ENCODE assay signal across 8 cellular contexts in genomic region chr2:190534310-190535118, GRCh38. TPM values are rescaled to one million over a fixed set of nuclear protein-coding genes. Genes with fewer than 3 reads are reported as not detected.
A peak's percentile ranks its signal among the peaks of the same experiment; 100 is the strongest.
DNase-seq lines count a peak whose midpoint lies in the region; ATAC-seq, FAIRE-seq and TF ChIP-seq lines count a peak whose summit lies in the region.

Gene NEMP2, minus strand, starts transcription at chr2:190534722. Its CDS starts 67 bp downstream, at chr2:190534655.

- H3K4me1 Mint-ChIP-seq in central memory CD8-positive, alpha-beta T cell: peaks cover 32% of the 10 kb centered on the region

- intact Hi-C loops in kidney (cut with DNase I): loop anchor here (10.0 kb wide), 1 partner anchor 120 kb away; no protein-coding TSS in a partner anchor

- peaks cover 12% of the 10 kb centered on the region for H3K36me3 Mint-ChIP-seq in central memory CD8-positive, alpha-beta T cell (ENCODE audit: insufficient read depth)

- no peaks in the 10 kb centered on the region for H3K9me3 Mint-ChIP-seq in central memory CD8-positive, alpha-beta T cell

- peak within 1 kb of the TSS; percentile 90 to 91 for H3K9ac ChIP-seq in kidney (ENCODE audit: low read length in 2 of 2)

- ATAC-seq in GM18511 (IDR thresholded peaks at IDR 0.05; ENCODE audit: unreplicated experiment) (peak; percentile 76), HG03025 (IDR thresholded peaks at IDR 0.05; ENCODE audit: low FRiP score, unreplicated experiment) (peak; percentile 71)
- peak; percentile 72 for ATAC-seq in central memory CD8-positive, alpha-beta T cell (replicated peaks; ENCODE audit: extremely low read depth, poor library complexity, severe bottlenecking)

- H3K27ac ChIP-seq in kidney (ENCODE audit: low read depth in 2 of 2, low read length in 2 of 2): peak within 1 kb of the TSS; percentile 84 to 89

- H3K4me1 ChIP-seq in kidney (ENCODE audit: control insufficient read depth in 1 of 2, insufficient read depth in 1 of 2, low read depth in 1 of 2, low read length in 2 of 2): no peaks in the 10 kb centered on the region

- peak within 1 kb of the TSS; percentile 95 for H3K4me3 Mint-ChIP-seq in central memory CD8-positive, alpha-beta T cell

- no peaks in the 10 kb centered on the region for H3K27me3 Mint-ChIP-seq in central memory CD8-positive, alpha-beta T cell

- DNase-seq in A172 (ENCODE audit: low spot score) (peak; percentile 65), NCI-H2171 treated with DMSO at 0.1 percent for 48 hours (lab: John Stamatoyannopoulos, UW) (peak; percentile 80), kidney (peak; percentile 93)
- DNase-seq in activated CD4-positive, CD25-positive, alpha-beta regulatory T cell treated with anti-CD3 and anti-CD28 coated beads, Interleukin-2, amount 50 U/mL, for 16 hours (ENCODE audit: low read depth, low spot score): peak; percentile 52
- DNase-seq in central memory CD8-positive, alpha-beta T cell (ENCODE audit: low spot score in 2 of 2): peak; percentile 65 to 78
- peak; percentile 25 to 50 for DNase-seq in stimulated activated CD4-positive, alpha-beta T cell treated with anti-CD3 and anti-CD28 coated beads, Interleukin-1b, Interleukin-23, amount 100 ng/mL, for 1 hour (ENCODE audit: low read depth in 2 of 2)

- no peaks in the 10 kb centered on the region for H3K36me3 ChIP-seq in kidney (ENCODE audit: control insufficient read depth in 1 of 2, insufficient read depth in 2 of 2, low read length in 2 of 2)

- peaks cover 0 to 9% of the 10 kb centered on the region in 2 donors for H3K9me3 ChIP-seq in kidney (ENCODE audit: control insufficient read depth in 1 of 2, low read length in 2 of 2)

- no peak for FAIRE-seq in kidney (lab: Jason Lieb, UNC)

- TF ChIP-seq CTCF in kidney (IDR thresholded peaks at IDR 0.05; ENCODE audit: borderline replicate concordance, extremely low read depth, insufficient read depth): no peak

- H3K27ac Mint-ChIP-seq in central memory CD8-positive, alpha-beta T cell (ENCODE audit: low read depth): peak within 1 kb of the TSS; percentile 99

- peak within 1 kb of the TSS; percentile 86 to 87 for H3K4me3 ChIP-seq in kidney (ENCODE audit: low read length in 2 of 2)

RNA-seq across cellular contexts. Expression of gene NEMP2, which starts in this region (rescaled TPM):
- 7.4 and 19.8 TPM in 2 replicates for total RNA-seq in A172 (2014; rRNA removed; shearing (Covaris generic))
- total RNA-seq in kidney: 5.2 TPM
- polyA plus RNA-seq in kidney (ENCODE audit: insufficient read depth, low read depth, low replicate concordance): 2.3 TPM

Comparison
In these comparisons a context has a peak if more than half of its experiments do, and no peak if none do; other contexts are left out.
1. Peak in every context shown above with its lines: DNase-seq, ATAC-seq, H3K4me3 ChIP-seq and H3K27ac ChIP-seq.
2. DNase-seq: peak in every context shown above with its lines; median percentile 93 in kidney; 80 in NCI-H2171 treated with DMSO at 0.1 percent for 48 hours; 72 in central memory CD8-positive, alpha-beta T cell; 65 in A172; 52 in activated CD4-positive, CD25-positive, alpha-beta regulatory T cell treated with anti-CD3 and anti-CD28 coated beads, Interleukin-2, amount 50 U/mL, for 16 hours; 38 in stimulated activated CD4-positive, alpha-beta T cell treated with anti-CD3 and anti-CD28 coated beads, Interleukin-1b, Interleukin-23, amount 100 ng/mL, for 1 hour.